ENCODE assay signal across 9 cellular contexts in the genomic region with DNA sequence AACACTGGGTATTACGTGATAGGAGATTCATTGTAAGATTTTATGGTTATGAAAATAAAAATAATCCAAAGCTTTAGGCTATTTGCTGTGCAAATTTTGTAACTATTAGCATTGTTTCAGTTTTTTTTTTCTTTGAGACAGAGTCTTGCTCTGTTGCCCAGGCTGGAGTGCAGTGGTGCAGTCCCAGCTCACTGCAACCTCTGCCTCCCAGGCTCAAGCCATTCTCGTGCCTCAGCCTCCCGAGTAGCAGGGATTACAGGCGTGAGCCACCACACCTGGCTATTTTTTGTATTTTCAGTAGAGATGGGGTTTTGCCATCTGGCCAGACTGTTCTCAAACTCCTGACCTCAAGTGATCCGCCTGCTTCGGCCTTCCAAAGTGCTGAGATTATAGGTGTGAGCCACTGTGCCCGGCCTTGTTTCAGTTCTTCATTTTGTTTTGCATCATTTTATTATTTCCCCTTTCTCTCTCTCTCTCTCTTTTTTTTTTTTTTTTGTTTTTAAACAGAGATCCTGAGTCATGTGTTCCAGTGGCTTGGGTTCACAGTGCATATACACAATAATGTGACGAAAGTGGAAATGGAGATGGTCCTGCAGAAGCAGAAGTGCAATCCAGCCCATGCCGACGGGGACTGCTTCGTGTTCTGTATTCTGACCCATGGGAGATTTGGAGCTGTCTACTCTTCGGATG. TPM values are rescaled to one million over a fixed set of nuclear protein-coding genes. Genes with fewer than 3 reads are reported as not detected.
DNase-seq lines count a peak whose midpoint lies in the region; ATAC-seq, FAIRE-seq and TF ChIP-seq lines count a peak whose summit lies in the region.
"Had no signal": no experiment of that assay in that cellular context is flagged by ENCODE, and none has a peak within 500 bp of the region (broad histone marks: within the 10 kb centered on the region; RNA-seq: fewer than 3 reads in every experiment).

No MANE protein-coding gene starts in this region.

- no peaks in the 10 kb centered on the region for H3K27me3 ChIP-seq in CD8-positive, alpha-beta T cell (ENCODE audit: insufficient read depth, low read length)

- no peak for FAIRE-seq in kidney (lab: Jason Lieb, UNC)

- no peak overlapping the region for H3K9ac ChIP-seq in kidney (ENCODE audit: low read length in 2 of 2)

- no peak for DNase-seq in CD8-positive, alpha-beta T cell
- DNase-seq in caudate nucleus (lab: John Stamatoyannopoulos, UW) (peak in 1 of 61 donors; percentile 3), COR-L47 (lab: John Stamatoyannopoulos, UW) (no peak), A172 (ENCODE audit: low spot score) (no peak), kidney (no peak)
- DNase-seq in activated CD4-positive, alpha-beta T cell treated with anti-CD3 and anti-CD28 coated beads, Interleukin-2, amount 50 U/mL, for 4 hours, result no peak

- H3K36me3 ChIP-seq in CD8-positive, alpha-beta T cell (ENCODE audit: insufficient read depth, low read length), result peaks cover 14% of the 10 kb centered on the region
- peaks cover 0 to 6% of the 10 kb centered on the region in 2 donors for H3K36me3 ChIP-seq in kidney (ENCODE audit: control insufficient read depth in 1 of 2, insufficient read depth in 2 of 2, low read length in 2 of 2)

- H3K9me3 ChIP-seq in CD8-positive, alpha-beta T cell (ENCODE audit: low read length), result no peaks in the 10 kb centered on the region
- no peaks in the 10 kb centered on the region for H3K9me3 ChIP-seq in kidney (ENCODE audit: control insufficient read depth in 1 of 2, low read length in 2 of 2)

- H3K4me1 Mint-ChIP-seq in CD8-positive, alpha-beta T cell (ENCODE audit: low read depth), result peaks cover 39% of the 10 kb centered on the region

- peaks cover 16% of the 10 kb centered on the region for H3K4me1 ChIP-seq in CD8-positive, alpha-beta T cell (ENCODE audit: insufficient read depth, low read length)
- peaks cover 9 to 12% of the 10 kb centered on the region in 2 donors for H3K4me1 ChIP-seq in kidney (ENCODE audit: control insufficient read depth in 1 of 2, insufficient read depth in 1 of 2, low read depth in 1 of 2, low read length in 2 of 2)

- intact Hi-C loops in CD8-positive, alpha-beta T cell (cut with DNase I, micrococcal nuclease), result no loop called here
- intact Hi-C loops in kidney (cut with DNase I), result no loop called here

- H3K27ac Mint-ChIP-seq in CD8-positive, alpha-beta T cell, result peak overlapping the region; percentile 23

- H3K36me3 Mint-ChIP-seq in CD8-positive, alpha-beta T cell, result peaks cover 51% of the 10 kb centered on the region

- H3K4me3 ChIP-seq in CD8-positive, alpha-beta T cell (ENCODE audit: low read depth, low read length), result no peak overlapping the region
- H3K4me3 ChIP-seq in kidney (ENCODE audit: low read length in 2 of 2), result no peak overlapping the region

- CTCF ChIA-PET in CD8-positive, alpha-beta T cell (lab: Charles Lee), result interaction anchor here (1.3 kb wide), 1 partner anchor 31 kb away, joined by 3 read pairs; no protein-coding TSS in a partner anchor

- POLR2A ChIA-PET in CD8-positive, alpha-beta T cell (lab: Charles Lee), result interaction anchor here (1.1 kb wide), 1 partner anchor 51 kb away, joined by 3 read pairs; a partner anchor contains a TSS

- ATAC-seq in CD8-positive, alpha-beta T cell, result no peak
- ATAC-seq in GM21367 (IDR thresholded peaks at IDR 0.05; ENCODE audit: unreplicated experiment) (peak; percentile 76), HG03342 (IDR thresholded peaks at IDR 0.05; ENCODE audit: unreplicated experiment) (peak; percentile 77)
- ATAC-seq: T-cell had no signal

- no peak overlapping the region for H3K4me3 Mint-ChIP-seq in CD8-positive, alpha-beta T cell
- H3K4me3 Mint-ChIP-seq: T-cell had no signal

- no peaks in the 10 kb centered on the region for H3K9me3 Mint-ChIP-seq in CD8-positive, alpha-beta T cell
- H3K9me3 Mint-ChIP-seq: T-cell had no signal

- H3K27me3 Mint-ChIP-seq in CD8-positive, alpha-beta T cell (ENCODE audit: low read depth), result no peaks in the 10 kb centered on the region
- H3K27me3 Mint-ChIP-seq: T-cell had no signal

- TF ChIP-seq CTCF in CD8-positive, alpha-beta T cell (IDR thresholded peaks at IDR 0.05), result no peak
- TF ChIP-seq CTCF in kidney (IDR thresholded peaks at IDR 0.05; ENCODE audit: borderline replicate concordance, extremely low read depth, insufficient read depth), result no peak

- no peak overlapping the region for H3K27ac ChIP-seq in CD8-positive, alpha-beta T cell (ENCODE audit: low read depth, low read length)
- H3K27ac ChIP-seq in caudate nucleus (ENCODE audit: low read depth, low read length), result peak overlapping the region; percentile 58
- no peak overlapping the region for H3K27ac ChIP-seq in kidney (ENCODE audit: low read depth in 2 of 2, low read length in 2 of 2)

RNA-seq across cellular contexts. Expression of a gene that starts 25.8 kb away (rescaled TPM):
- 10 to 100 TPM in 1 of 2 experiments, 1 to 10 TPM in 1; 9.8 to 10.4 TPM for total RNA-seq in CD8-positive, alpha-beta T cell
- total RNA-seq in A172 (2014; rRNA removed; shearing (Covaris generic)), result 3.2 and 3.9 TPM in 2 replicates
- 24.6 TPM for total RNA-seq in kidney
- polyA plus RNA-seq in kidney (ENCODE audit: insufficient read depth, low read depth, low replicate concordance), result 4.5 TPM

RNA-seq across cellular contexts. Expression of a gene that starts 51.6 kb away (rescaled TPM):
- 100 to 1,000 TPM; 153 to 155 TPM for total RNA-seq in CD8-positive, alpha-beta T cell
- 68.6 and 101 TPM in 2 replicates for total RNA-seq in A172 (2014; rRNA removed; shearing (Covaris generic))
- total RNA-seq in kidney, result 35.3 TPM
- polyA plus RNA-seq in kidney (ENCODE audit: insufficient read depth, low read depth, low replicate concordance), result 8.0 TPM
